In the genomic region with DNA sequence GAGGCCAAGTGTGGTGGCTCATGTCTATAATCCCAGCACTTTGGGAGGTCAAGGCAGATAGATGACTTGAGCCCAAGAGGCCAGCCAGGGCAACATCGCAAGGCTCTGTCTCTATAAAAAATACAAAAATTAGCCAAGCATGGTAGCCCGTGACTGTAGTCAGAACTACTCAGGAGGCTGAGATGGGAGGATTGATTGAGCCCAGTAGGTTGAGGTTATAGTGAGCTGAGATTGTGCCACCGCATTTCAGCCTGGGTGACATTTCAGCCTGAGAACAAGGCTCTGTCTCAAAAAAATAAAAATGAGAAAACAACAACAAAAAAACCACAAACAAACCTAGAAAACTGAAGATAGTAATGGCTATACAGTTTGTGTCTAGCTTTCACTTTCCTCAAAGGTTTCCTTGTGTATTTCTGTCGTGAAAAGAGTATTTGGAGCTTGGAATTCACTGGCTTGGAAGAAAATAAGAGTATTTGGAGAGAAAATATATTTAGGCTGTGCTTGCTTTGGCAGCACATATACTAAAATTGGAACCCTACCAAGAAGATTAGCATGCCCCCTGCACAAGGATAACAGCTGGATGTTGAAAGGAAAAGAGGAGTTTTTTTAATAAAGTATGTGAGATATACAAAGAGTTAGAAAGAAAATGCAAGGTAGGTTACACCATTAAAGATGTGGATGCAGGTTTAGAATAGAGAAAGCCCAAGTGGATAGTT, we compare ENCODE assay signal across 8 cellular contexts. TPM values are rescaled to one million over a fixed set of nuclear protein-coding genes. Genes with fewer than 3 reads are reported as not detected.
DNase-seq lines count a peak whose midpoint lies in the region; ATAC-seq, FAIRE-seq and TF ChIP-seq lines count a peak whose summit lies in the region.

No MANE protein-coding gene starts in this region.

- peak overlapping the region; percentile 57 to 83 (median 78) for H3K4me3 Mint-ChIP-seq in CD8-positive, alpha-beta memory T cell

- peaks cover 41% of the 10 kb centered on the region for H3K4me1 ChIP-seq in CD8-positive, alpha-beta memory T cell (ENCODE audit: insufficient read depth, low read length)
- peaks cover 26% of the 10 kb centered on the region for H3K4me1 ChIP-seq in PC-9 (replicated peaks; ENCODE audit: insufficient read depth)
- H3K4me1 ChIP-seq in pancreas = peaks cover 6 to 37% (median 28%) of the 10 kb centered on the region in 3 donors

- peak overlapping the region; percentile 27 for H3K27ac ChIP-seq in CD8-positive, alpha-beta memory T cell (ENCODE audit: low read depth, low read length)
- H3K27ac ChIP-seq in PC-9 = 0 out of 2 replicates have a peak overlapping the region, but pooled peaks have one; percentile 16
- H3K27ac ChIP-seq in coronary artery = peak overlapping the region; percentile 51 to 74
- H3K27ac ChIP-seq in pancreas = peak overlapping the region; percentile 35 to 76 (median 65)

- POLR2A ChIA-PET in CD8-positive, alpha-beta memory T cell (lab: Charles Lee) = interaction anchor here (0.9 kb wide), 1 partner anchor 14 kb away, joined by 3 read pairs; no protein-coding TSS in a partner anchor
- POLR2A ChIA-PET in PC-9 (lab: Charles Lee; ENCODE audit: unreplicated experiment) = no interaction called here

- no peak for FAIRE-seq in pancreas (lab: Jason Lieb, UNC)

- peaks cover 0 to 13% (median 0%) of the 10 kb centered on the region in 3 donors for H3K36me3 Mint-ChIP-seq in CD8-positive, alpha-beta memory T cell

- no peaks in the 10 kb centered on the region for H3K9me2 ChIP-seq in PC-9 (ENCODE audit: insufficient read depth)

- no peaks in the 10 kb centered on the region for H4K20me1 ChIP-seq in PC-9 (ENCODE audit: insufficient read depth)

- WGBS in pancreas, 2 donors = 52 to 55% methylated on average over 4 of the region's 4 CpGs

- H3K4me3 ChIP-seq in CD8-positive, alpha-beta memory T cell (ENCODE audit: low read length) = peak overlapping the region; percentile 53
- H3K4me3 ChIP-seq in PC-9 (no peak overlapping the region; the same call in 1 of the 2 replicates), coronary artery (peak overlapping the region; percentile 46), pancreas (peak overlapping the region in 1 of 4 donors; percentile 27)

- peak overlapping the region; percentile 88 to 100 (median 98) for H3K27ac Mint-ChIP-seq in CD8-positive, alpha-beta memory T cell

- peaks cover 45 to 66% (median 66%) of the 10 kb centered on the region in 3 donors for H3K4me1 Mint-ChIP-seq in CD8-positive, alpha-beta memory T cell

- peaks cover 0 to 2% (median 0%) of the 10 kb centered on the region in 5 donors for H3K9me3 Mint-ChIP-seq in CD8-positive, alpha-beta memory T cell

- peak in 1 of 5 donors; percentile 39 for DNase-seq in CD8-positive, alpha-beta memory T cell
- DNase-seq in PC-9 = no peak
- no peak for DNase-seq in coronary artery (ENCODE audit: low spot score)
- no peak for DNase-seq in pancreas
- no peak for DNase-seq in NCI-H226
- no peak for DNase-seq in GM13976 (ENCODE audit: low spot score)
- DNase-seq in 8988T = no peak
- DNase-seq in cerebellum (ENCODE audit: low spot score) = no peak

- H3K79me2 ChIP-seq in PC-9 (ENCODE audit: low read depth) = 0 out of 2 replicates have a peak, but pooled peaks cover 4% of the 10 kb centered on the region

- CTCF ChIA-PET in CD8-positive, alpha-beta memory T cell (lab: Charles Lee) = interaction anchor here (1.1 to 5.6 kb wide), 4 partner anchors 11 to 29 kb away, joined by 3 to 45 read pairs (median 8); no protein-coding TSS in a partner anchor
- CTCF ChIA-PET in PC-9 (lab: Charles Lee) = no interaction called here

- peak overlapping the region; percentile 56; the same call in 1 of the 2 replicates for H3K4me2 ChIP-seq in PC-9

- H3K27me3 Mint-ChIP-seq in CD8-positive, alpha-beta memory T cell = peaks cover 0 to 3% of the 10 kb centered on the region in 2 donors

- H3K27me3 ChIP-seq in CD8-positive, alpha-beta memory T cell (ENCODE audit: insufficient read depth, low read length, poor library complexity, severe bottlenecking) = no peaks in the 10 kb centered on the region
- H3K27me3 ChIP-seq in PC-9 (ENCODE audit: insufficient read depth, low read depth) = no peaks in the 10 kb centered on the region
- no peaks in the 10 kb centered on the region for H3K27me3 ChIP-seq in pancreas

- in situ Hi-C loops in GM13976 (cut with MboI; ENCODE audit: low sequenced_read_pairs, unreplicated experiment) = no loop called here

- H3K36me3 ChIP-seq in CD8-positive, alpha-beta memory T cell (ENCODE audit: insufficient read depth, low read length) = no peaks in the 10 kb centered on the region
- H3K36me3 ChIP-seq in PC-9 (ENCODE audit: low read depth) (no peaks in the 10 kb centered on the region), pancreas (no peaks in the 10 kb centered on the region)

- no peak overlapping the region for H2AFZ ChIP-seq in PC-9

- no peak for TF ChIP-seq CTCF in PC-9 (conservative IDR thresholded peaks at IDR 0.05)
- TF ChIP-seq CTCF in coronary artery (IDR thresholded peaks at IDR 0.05) = no peak
- no peak for TF ChIP-seq CTCF in pancreas (IDR thresholded peaks at IDR 0.05)
- TF ChIP-seq CTCF in GM13976 (IDR thresholded peaks at IDR 0.05; ENCODE audit: borderline replicate concordance, control extremely low read depth, extremely low read depth, insufficient read depth, missing control alignments) = no peak

- intact Hi-C loops in PC-9 (cut with micrococcal nuclease; ENCODE audit: unreplicated experiment) (no loop called here), pancreas (cut with DNase I) (no loop called here)

- no TSS peak for BruUV-seq in PC-9 (replicated peaks; lab: Mats Ljungman, UMichigan)

- no peak for ATAC-seq in pancreas

- no peaks in the 10 kb centered on the region for H3K9me3 ChIP-seq in CD8-positive, alpha-beta memory T cell (ENCODE audit: low read length)
- H3K9me3 ChIP-seq in PC-9 (ENCODE audit: insufficient read depth, low read depth) = 0 out of 2 replicates have a peak, but pooled peaks cover 4% of the 10 kb centered on the region
- H3K9me3 ChIP-seq in pancreas = no peaks in the 10 kb centered on the region

- H3F3A ChIP-seq in PC-9 (ENCODE audit: insufficient read depth, low read depth) = peaks cover 21% of the 10 kb centered on the region

RNA-seq across cellular contexts. Expression of a gene that starts 3.9 kb away (rescaled TPM):
- total RNA-seq in CD8-positive, alpha-beta memory T cell = 100 to 1,000 TPM; 191 to 199 TPM
- 36.7 TPM for polyA plus RNA-seq in CD8-positive, alpha-beta memory T cell
- 3.8 and 4.8 TPM in 2 replicates for total RNA-seq in PC-9 (2021)
- total RNA-seq in pancreas = 10 to 100 TPM in 2 of 6 donors, 1 to 10 TPM in 4; 4.8 to 47.3 (median 8.5) TPM
- polyA plus RNA-seq in pancreas = 1 to 10 TPM; 5.4 to 8.9 TPM
- 1.1 TPM for total RNA-seq in cerebellum

RNA-seq across cellular contexts. Expression of a gene that starts 33.6 kb away (rescaled TPM):
- total RNA-seq in CD8-positive, alpha-beta memory T cell = 10 to 100 TPM; 40.3 to 42.8 TPM
- polyA plus RNA-seq in CD8-positive, alpha-beta memory T cell = 35.2 TPM
- total RNA-seq in PC-9 (2021) (33.7 and 37.5 TPM in 2 replicates), pancreas (10 to 100 TPM; 20.2 to 39.1 (median 24.7) TPM), cerebellum (96.0 TPM)
- 10 to 100 TPM; 20.3 to 23.0 TPM for polyA plus RNA-seq in pancreas
